ENCODE assay signal across 1 cellular context in genomic region chr17:50151937-50152547, GRCh38.
TF ChIP-seq lines count a peak whose summit lies in the region.

No MANE protein-coding gene starts in this region.

TF ChIP-seq in HepG2, 621 proteins besides CTCF, POLR2A, EP300 and RAD21 (continued from another document and continues in another):
- TF ChIP-seq ARID3A (IDR thresholded peaks at IDR 0.05; ENCODE audit: low read depth, low read length) (no peak), KMT2B (CRISPR knock-in tag; IDR thresholded peaks at IDR 0.05) (peak; percentile 65; the same call in 1 of the 2 replicates), ZNF142 (CRISPR knock-in tag; IDR thresholded peaks at IDR 0.05) (no peak), TRIM22 (IDR thresholded peaks at IDR 0.05) (no peak), FOXK2 (IDR thresholded peaks at IDR 0.05) (no peak), ZNF773 (CRISPR knock-in tag; IDR thresholded peaks at IDR 0.05; ENCODE audit: borderline replicate concordance) (no peak), ZNF18 (CRISPR knock-in tag; IDR thresholded peaks at IDR 0.05; ENCODE audit: insufficient replicate concordance) (no peak), ZNF710 (CRISPR knock-in tag; IDR thresholded peaks at IDR 0.05; ENCODE audit: borderline replicate concordance) (peak; percentile 82; the same call in 1 of the 2 replicates), ARID2 (CRISPR knock-in tag; IDR thresholded peaks at IDR 0.05; ENCODE audit: borderline replicate concordance) (no peak), NCOA5 (CRISPR knock-in tag; IDR thresholded peaks at IDR 0.05) (no peak), NAIF1 (CRISPR knock-in tag; IDR thresholded peaks at IDR 0.05; ENCODE audit: borderline replicate concordance) (no peak), ZFP91 (CRISPR knock-in tag; IDR thresholded peaks at IDR 0.05; ENCODE audit: borderline replicate concordance) (peak; percentile 98), SMC3 (IDR thresholded peaks at IDR 0.05; ENCODE audit: low read length) (no peak), KDM4B (CRISPR knock-in tag; IDR thresholded peaks at IDR 0.05) (no peak), ZNF672 (CRISPR knock-in tag; IDR thresholded peaks at IDR 0.05) (no peak), MXD3 (CRISPR knock-in tag; IDR thresholded peaks at IDR 0.05) (0 out of 2 replicates have a peak, but pooled peaks have one; percentile 36), ZNF382 (CRISPR knock-in tag; IDR thresholded peaks at IDR 0.05; ENCODE audit: borderline replicate concordance) (no peak), KLF16 (CRISPR knock-in tag; IDR thresholded peaks at IDR 0.05) (peak in 1 of 2 experiments; percentile 67; a peak in 1 of 4 replicates), KIAA2018 (CRISPR knock-in tag; IDR thresholded peaks at IDR 0.05; ENCODE audit: borderline replicate concordance) (no peak), CAMTA2 (CRISPR knock-in tag; IDR thresholded peaks at IDR 0.05; ENCODE audit: borderline replicate concordance) (no peak), ATF7 (IDR thresholded peaks at IDR 0.05) (no peak), ATF7 (CRISPR knock-in tag; IDR thresholded peaks at IDR 0.05) (peak; percentile 25), CCAR2 (optimal IDR thresholded peaks at IDR 0.05; ENCODE audit: low read depth, low read length) (peak; percentile 57), MAFG (CRISPR knock-in tag; IDR thresholded peaks at IDR 0.05) (no peak), NCOA1 (CRISPR knock-in tag; IDR thresholded peaks at IDR 0.05) (no peak), ZSCAN25 (CRISPR knock-in tag; IDR thresholded peaks at IDR 0.05) (no peak), NRL (CRISPR knock-in tag; IDR thresholded peaks at IDR 0.05; ENCODE audit: borderline replicate concordance) (peak; percentile 35; the same call in 1 of the 2 replicates), SMAD1 (CRISPR knock-in tag; IDR thresholded peaks at IDR 0.05; ENCODE audit: borderline replicate concordance, low read depth) (peak; percentile 73; the same call in 1 of the 2 replicates), PLRG1 (conservative IDR thresholded peaks at IDR 0.05) (no peak), SRF (IDR thresholded peaks at IDR 0.05; ENCODE audit: low read depth, low read length) (no peak), KLF13 (CRISPR knock-in tag; IDR thresholded peaks at IDR 0.05) (no peak), ZKSCAN5 (CRISPR knock-in tag; IDR thresholded peaks at IDR 0.05) (0 out of 2 replicates have a peak, but pooled peaks have one; percentile 19), NFATC3 (CRISPR knock-in tag; IDR thresholded peaks at IDR 0.05) (no peak), SSRP1 (CRISPR knock-in tag; IDR thresholded peaks at IDR 0.05) (no peak), ZNF780A (CRISPR knock-in tag; IDR thresholded peaks at IDR 0.05) (no peak), TOPORS (CRISPR knock-in tag; IDR thresholded peaks at IDR 0.05) (no peak), TMF1 (CRISPR knock-in tag; IDR thresholded peaks at IDR 0.05; ENCODE audit: low read depth) (no peak), NFKBIZ (CRISPR knock-in tag; IDR thresholded peaks at IDR 0.05) (no peak), SIX1 (CRISPR knock-in tag; IDR thresholded peaks at IDR 0.05; ENCODE audit: borderline replicate concordance) (no peak; the same call in 1 of the 2 replicates)
